22 cellular contexts compared by ENCODE assay signal in genomic region chr15:38829086-38829485, GRCh38.
"Had no signal": no experiment of that assay in that cellular context is flagged by ENCODE, and none has a peak within 500 bp of the region (broad histone marks: within the 10 kb centered on the region; RNA-seq: fewer than 3 reads in every experiment).

No MANE protein-coding gene starts in this region.

- H3K36me3 Mint-ChIP-seq: activated naive CD8-positive, alpha-beta T cell treated with anti-CD3 and anti-CD28 coated beads, Interleukin-2, amount 10 ng/mL, durations not matched to agents 7 days and 5 days had no signal

- H3K27ac ChIP-seq: adrenal gland, breast epithelium had no signal

- H3K27me3 ChIP-seq: adrenal gland, breast epithelium had no signal

- H3K27ac Mint-ChIP-seq: activated CD8-positive, alpha-beta T cell treated with anti-CD3 and anti-CD28 coated beads, Interleukin-2, amount 10 ng/mL, durations not matched to agents 7 days and 5 days; activated naive CD8-positive, alpha-beta T cell treated with anti-CD3 and anti-CD28 coated beads, Interleukin-2, amount 10 ng/mL, durations not matched to agents 7 days and 5 days; T-helper 1 cell treated with Interleukin-12 subunit alpha and Interleukin-12 subunit beta and Interleukin-4 antibody, amounts not matched to agents 30 μg/mL and 1 μg/mL, for 36 hours had no signal

- ATAC-seq: activated CD4-positive, CD25-positive, alpha-beta regulatory T cell treated with anti-CD3 and anti-CD28 coated beads, Interleukin-2, amount 50 U/mL, for 24 hours; activated CD8-positive, alpha-beta T cell treated with anti-CD3 and anti-CD28 coated beads, Interleukin-2, amount 10 ng/mL, durations not matched to agents 7 days and 5 days; PC-3 had no signal

- H3K36me3 ChIP-seq: adrenal gland, breast epithelium had no signal

- H3K4me3 Mint-ChIP-seq: activated CD8-positive, alpha-beta T cell treated with anti-CD3 and anti-CD28 coated beads, Interleukin-2, amount 10 ng/mL, durations not matched to agents 7 days and 5 days; activated naive CD8-positive, alpha-beta T cell treated with anti-CD3 and anti-CD28 coated beads, Interleukin-2, amount 10 ng/mL, durations not matched to agents 7 days and 5 days; T-helper 1 cell treated with Interleukin-12 subunit alpha and Interleukin-12 subunit beta and Interleukin-4 antibody, amounts not matched to agents 30 μg/mL and 1 μg/mL, for 36 hours had no signal

- H3K4me3 ChIP-seq: adrenal gland, breast epithelium had no signal

- H3K4me1 ChIP-seq: adrenal gland, breast epithelium had no signal

- H3K9me3 ChIP-seq: adrenal gland, breast epithelium had no signal

- H3K4me1 Mint-ChIP-seq: activated naive CD8-positive, alpha-beta T cell treated with anti-CD3 and anti-CD28 coated beads, Interleukin-2, amount 10 ng/mL, durations not matched to agents 7 days and 5 days had no signal

- DNase-seq: activated CD4-positive, alpha-beta T cell treated with anti-CD3 and anti-CD28 coated beads for 4 hours; activated CD8-positive, alpha-beta memory T cell treated with anti-CD3 and anti-CD28 coated beads, Interleukin-2, amount 50 U/mL, for 48 hours; activated CD8-positive, alpha-beta T cell treated with anti-CD3 and anti-CD28 coated beads, Interleukin-2, amount 10 ng/mL, durations not matched to agents 7 days and 5 days; activated naive CD4-positive, alpha-beta T cell treated with anti-CD3 and anti-CD28 coated beads, Interleukin-2, amount 50 U/mL, for 16 hours; activated naive CD8-positive, alpha-beta T cell treated with anti-CD3 and anti-CD28 coated beads, Interleukin-2, amount 10 ng/mL, durations not matched to agents 7 days and 5 days; activated T-cell treated with anti-CD3 and anti-CD28 coated beads, Interleukin-2, amount 50 U/mL, for 1 hour; adrenal gland; anterior cingulate cortex; central memory CD4-positive, alpha-beta T cell; KG1; MV-4-11; NCI-H1092 treated with DMSO at 0.1 percent for 48 hours; NCI-H1436; NCI-H187; NCI-H2081; NCI-H446; NCI-H524; PC-3; SHP77 had no signal
